In genomic region chr17:2250140-2251095, GRCh38 we compare ENCODE assay signal across 11 cellular contexts. TPM values are rescaled to one million over a fixed set of nuclear protein-coding genes. Genes with fewer than 3 reads are reported as not detected.
A peak's percentile ranks its signal among the peaks of the same experiment; 100 is the strongest.
DNase-seq lines count a peak whose midpoint lies in the region; ATAC-seq and TF ChIP-seq lines count a peak whose summit lies in the region.
"Had no signal": no experiment of that assay in that cellular context is flagged by ENCODE, and none has a peak within 500 bp of the region (broad histone marks: within the 10 kb centered on the region; RNA-seq: fewer than 3 reads in every experiment).

No MANE protein-coding gene starts in this region.

- H3K9ac ChIP-seq in fibroblast of lung (ENCODE audit: insufficient read depth, low read length) = no peak overlapping the region

- peak overlapping the region; percentile 2 for H3K4me3 Mint-ChIP-seq in activated CD4-positive, alpha-beta T cell treated with anti-CD3 and anti-CD28 coated beads for 36 hours
- H3K4me3 Mint-ChIP-seq in Caco-2 (ENCODE audit: unreplicated experiment) = no peak overlapping the region
- H3K4me3 Mint-ChIP-seq: activated B cell treated with CpG ODN at 0.5 μM for 24 hours had no signal

- DNase-seq in activated CD4-positive, alpha-beta T cell treated with anti-CD3 and anti-CD28 coated beads for 36 hours = peak; percentile 68
- DNase-seq in activated CD4-positive, alpha-beta T cell treated with anti-CD3 and anti-CD28 coated beads for 1 hour = no peak
- peak; percentile 64 for DNase-seq in activated CD8-positive, alpha-beta memory T cell treated with anti-CD3 and anti-CD28 coated beads, Interleukin-2, amount 50 U/mL, for 4 hours
- peak in 1 of 2 donors; percentile 84 for DNase-seq in fibroblast of lung (ENCODE audit: low read depth in 2 of 2)
- DNase-seq in stimulated activated naive CD8-positive, alpha-beta T cell treated with anti-CD3 and anti-CD28 coated beads, Interleukin-15, Interleukin-2, amounts not matched to agents 100 U/mL and 50 U/mL, for 24 hours = peak; percentile 51
- no peak for DNase-seq in Caco-2
- DNase-seq in effector CD4-positive, alpha-beta T cell = no peak
- DNase-seq: activated B cell treated with CpG ODN at 0.5 μM for 24 hours, testis had no signal

- H3K4me1 ChIP-seq in fibroblast of lung (ENCODE audit: control insufficient read depth, extremely low read depth, insufficient read depth, low read length) (peaks cover 5% of the 10 kb centered on the region), Caco-2 (no peaks in the 10 kb centered on the region)
- H3K4me1 ChIP-seq: testis had no signal

- H3K9me3 Mint-ChIP-seq in activated CD4-positive, alpha-beta T cell treated with anti-CD3 and anti-CD28 coated beads for 36 hours (ENCODE audit: low read depth) = peaks cover 2% of the 10 kb centered on the region
- no peaks in the 10 kb centered on the region for H3K9me3 Mint-ChIP-seq in Caco-2 (ENCODE audit: unreplicated experiment)
- H3K9me3 Mint-ChIP-seq: activated B cell treated with CpG ODN at 0.5 μM for 24 hours had no signal

- H3K79me2 ChIP-seq in fibroblast of lung (ENCODE audit: control insufficient read depth, insufficient read depth, low read length) = no peaks in the 10 kb centered on the region

- H3K27me3 ChIP-seq in fibroblast of lung (ENCODE audit: control insufficient read depth, insufficient read depth, low read length) (no peaks in the 10 kb centered on the region), Caco-2 (replicated peaks; ENCODE audit: control insufficient read depth, insufficient read depth, low read length) (no peaks in the 10 kb centered on the region)
- H3K27me3 ChIP-seq: testis had no signal

- H3K27me3 Mint-ChIP-seq in activated CD4-positive, alpha-beta T cell treated with anti-CD3 and anti-CD28 coated beads for 36 hours = no peaks in the 10 kb centered on the region
- no peaks in the 10 kb centered on the region for H3K27me3 Mint-ChIP-seq in Caco-2 (ENCODE audit: insufficient read depth, unreplicated experiment)
- H3K27me3 Mint-ChIP-seq: activated B cell treated with CpG ODN at 0.5 μM for 24 hours had no signal

- no peaks in the 10 kb centered on the region for H4K20me1 ChIP-seq in fibroblast of lung (ENCODE audit: control insufficient read depth, extremely low read depth, insufficient read depth, low read length)

- H3K27ac ChIP-seq in fibroblast of lung (ENCODE audit: insufficient read depth, low read length) = peak overlapping the region; percentile 45
- H3K27ac ChIP-seq: testis had no signal

- peaks cover 46% of the 10 kb centered on the region for H3K36me3 Mint-ChIP-seq in activated CD4-positive, alpha-beta T cell treated with anti-CD3 and anti-CD28 coated beads for 36 hours (ENCODE audit: low read depth)
- H3K36me3 Mint-ChIP-seq in Caco-2 (ENCODE audit: insufficient read depth, unreplicated experiment) = peaks cover 31% of the 10 kb centered on the region

- ATAC-seq in activated CD4-positive, alpha-beta T cell treated with anti-CD3 and anti-CD28 coated beads for 36 hours = no peak
- ATAC-seq in stimulated activated naive CD8-positive, alpha-beta T cell treated with anti-CD3 and anti-CD28 coated beads, Interleukin-15, Interleukin-2, amounts not matched to agents 100 U/mL and 50 U/mL, for 24 hours = peak; percentile 65
- ATAC-seq in HG03354 (IDR thresholded peaks at IDR 0.05; ENCODE audit: poor library complexity, severe bottlenecking, unreplicated experiment) = no peak
- ATAC-seq: Right ventricle myocardium inferior had no signal

- H2AFZ ChIP-seq in fibroblast of lung (ENCODE audit: low read length) = no peak overlapping the region

- H3K36me3 ChIP-seq in fibroblast of lung (ENCODE audit: control insufficient read depth, insufficient read depth, low read length) (peaks cover 2% of the 10 kb centered on the region), Caco-2 (ENCODE audit: control insufficient read depth, insufficient read depth, low read length) (no peaks in the 10 kb centered on the region; the same call in 1 of the 2 replicates)

- CTCF ChIA-PET in activated CD4-positive, alpha-beta T cell treated with anti-CD3 and anti-CD28 coated beads for 36 hours (lab: Charles Lee) = interaction anchor here (0.6 to 3.6 kb wide), 12 partner anchors 10 to 212 kb away, joined by 3 to 11 read pairs (median 4); partner anchors contain the start of gene HIC1
- CTCF ChIA-PET in Caco-2 (lab: Charles Lee) = interaction anchor here (0.6 kb wide), 1 partner anchor 196 kb away, joined by 3 read pairs; the partner anchor contains the start of gene HIC1

- no peak overlapping the region for H3K4me3 ChIP-seq in fibroblast of lung (replicated peaks in 1 of 4; ENCODE audit: control extremely low read depth in 1 of 4, insufficient read depth in 1 of 4, low read depth in 3 of 4, low read length in 4 of 4)
- no peak overlapping the region for H3K4me3 ChIP-seq in Caco-2 (ENCODE audit: low read depth, low read length)
- H3K4me3 ChIP-seq: testis had no signal

- no TSS peak for BruUV-seq in Caco-2 (replicated peaks; lab: Mats Ljungman, UMichigan)

- intact Hi-C loops in activated CD4-positive, alpha-beta T cell treated with anti-CD3 and anti-CD28 coated beads for 36 hours (cut with DNase I, micrococcal nuclease) = no loop called here
- intact Hi-C loops in Caco-2 (cut with micrococcal nuclease; ENCODE audit: unreplicated experiment) = no loop called here

- H3K4me2 ChIP-seq in fibroblast of lung (ENCODE audit: extremely low read depth, insufficient read depth, low read length) = no peak overlapping the region

- peaks cover 66% of the 10 kb centered on the region for H3K4me1 Mint-ChIP-seq in activated CD4-positive, alpha-beta T cell treated with anti-CD3 and anti-CD28 coated beads for 36 hours
- no peaks in the 10 kb centered on the region for H3K4me1 Mint-ChIP-seq in Caco-2 (ENCODE audit: low read depth, unreplicated experiment)
- H3K4me1 Mint-ChIP-seq: activated B cell treated with CpG ODN at 0.5 μM for 24 hours had no signal

- H3K9me3 ChIP-seq in fibroblast of lung (ENCODE audit: control insufficient read depth, insufficient read depth, low read depth, low read length) (no peaks in the 10 kb centered on the region), Caco-2 (no peaks in the 10 kb centered on the region)
- H3K9me3 ChIP-seq: testis had no signal

- TF ChIP-seq CTCF in fibroblast of lung (conservative IDR thresholded peaks at IDR 0.05 in 1 of 2, IDR thresholded peaks at IDR 0.05 in 1 of 2; ENCODE audit: low read depth in 1 of 2, low read length in 2 of 2) (no peak), Caco-2 (IDR thresholded peaks at IDR 0.05; ENCODE audit: insufficient read depth in 1 of 2, low read depth in 1 of 2, low read length in 1 of 2, severe bottlenecking in 1 of 2, unreplicated experiment in 1 of 2) (no peak)

- peak overlapping the region; percentile 67 for H3K27ac Mint-ChIP-seq in activated CD4-positive, alpha-beta T cell treated with anti-CD3 and anti-CD28 coated beads for 36 hours
- H3K27ac Mint-ChIP-seq in Caco-2 (ENCODE audit: unreplicated experiment) = no peak overlapping the region
- H3K27ac Mint-ChIP-seq: activated B cell treated with CpG ODN at 0.5 μM for 24 hours had no signal

- POLR2A ChIA-PET in activated CD4-positive, alpha-beta T cell treated with anti-CD3 and anti-CD28 coated beads for 36 hours (lab: Charles Lee) = interaction anchor here (0.6 kb wide), 1 partner anchor 10 kb away, joined by 3 read pairs; no protein-coding TSS in a partner anchor
- POLR2A ChIA-PET in Caco-2 (lab: Charles Lee) = no interaction called here

RNA-seq across cellular contexts. Expression of gene SMG6, which starts 53.2 kb away (rescaled TPM):
- total RNA-seq in activated CD4-positive, alpha-beta T cell treated with anti-CD3 and anti-CD28 coated beads for 36 hours = 10 to 100 TPM; 28.5 to 31.4 TPM
- total RNA-seq in fibroblast of lung = 25.7 and 29.9 TPM in 2 replicates
- 14.7 and 15.5 TPM in 2 replicates for polyA plus RNA-seq in fibroblast of lung
- 29.6 and 34.2 TPM in 2 replicates for polyA plus RNA-seq in fibroblast of lung (2012)
- polyA minus RNA-seq in fibroblast of lung (ENCODE audit: low replicate concordance) = 296 and 346 TPM in 2 replicates
- total RNA-seq in Caco-2 (2022) = 33.8 and 35.3 TPM in 2 replicates

RNA-seq across cellular contexts. Expression of gene SRR, which starts 53.3 kb away (rescaled TPM):
- total RNA-seq in activated CD4-positive, alpha-beta T cell treated with anti-CD3 and anti-CD28 coated beads for 36 hours = 10 to 100 TPM; 15.4 to 18.3 TPM
- total RNA-seq in fibroblast of lung (14.1 and 15.0 TPM in 2 replicates), Caco-2 (2022) (15.2 and 18.2 TPM in 2 replicates)
- 22.3 and 26.0 TPM in 2 replicates for polyA plus RNA-seq in fibroblast of lung
- polyA plus RNA-seq in fibroblast of lung (2012) = 19.9 and 24.1 TPM in 2 replicates
- 7.9 and 14.3 TPM in 2 replicates for polyA minus RNA-seq in fibroblast of lung (ENCODE audit: low replicate concordance)

Comparison
In these comparisons a context has a peak if more than half of its experiments do, and no peak if none do; other contexts are left out.
1. DNase-seq: peak in activated CD4-positive, alpha-beta T cell treated with anti-CD3 and anti-CD28 coated beads for 36 hours (single experiment), activated CD8-positive, alpha-beta memory T cell treated with anti-CD3 and anti-CD28 coated beads, Interleukin-2, amount 50 U/mL, for 4 hours (single experiment) and stimulated activated naive CD8-positive, alpha-beta T cell treated with anti-CD3 and anti-CD28 coated beads, Interleukin-15, Interleukin-2, amounts not matched to agents 100 U/mL and 50 U/mL, for 24 hours (single experiment); none in activated CD4-positive, alpha-beta T cell treated with anti-CD3 and anti-CD28 coated beads for 1 hour (single experiment), Caco-2 (0 of 2) and effector CD4-positive, alpha-beta T cell (single experiment).